30 cellular contexts compared by ENCODE assay signal in the genomic region with DNA sequence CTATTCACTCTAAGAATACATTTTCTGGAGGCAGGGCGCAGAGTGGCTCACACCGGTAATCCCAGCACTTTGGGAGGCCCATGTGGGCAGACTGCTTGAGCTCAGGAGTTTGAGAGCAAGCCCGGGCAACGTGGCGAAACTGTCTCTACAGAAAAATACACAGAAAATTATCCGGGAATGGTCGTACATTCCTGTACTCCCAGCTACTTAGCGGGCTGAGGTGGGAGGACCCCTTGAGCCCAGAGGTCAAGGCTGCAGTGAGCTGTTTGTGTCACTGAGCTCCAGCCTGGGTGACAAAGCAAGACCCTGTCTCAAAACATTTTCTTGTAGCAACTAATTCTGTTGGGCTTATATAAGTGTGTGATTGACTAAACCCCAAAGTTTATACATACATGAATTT. TPM values are rescaled to one million over a fixed set of nuclear protein-coding genes. Genes with fewer than 3 reads are reported as not detected.
"Had no signal": no experiment of that assay in that cellular context is flagged by ENCODE, and none has a peak within 500 bp of the region (broad histone marks: within the 10 kb centered on the region; RNA-seq: fewer than 3 reads in every experiment).

No MANE protein-coding gene starts in this region.

- H3K4me3 ChIP-seq: heart right ventricle, hepatocyte, lower lobe of right lung, mucosa of descending colon, sigmoid colon, spleen, suprapubic skin, thoracic aorta, tibial artery, upper lobe of right lung had no signal

- FAIRE-seq: keratinocyte, small intestine, urothelium cell line had no signal

- DNase-seq: heart right ventricle; kidney glomerular epithelial cell; left cardiac atrium; lower lobe of right lung; mammary epithelial cell; midbrain; mucosa of descending colon; naive thymus-derived CD4-positive, alpha-beta T cell; occipital lobe; retina; right cardiac atrium; sigmoid colon; small intestine; spleen; stimulated activated CD4-positive, alpha-beta T cell treated with anti-CD3 and anti-CD28 coated beads, Interleukin-4, amount 100 ng/mL, for 24 hours; stimulated activated naive CD4-positive, alpha-beta T cell; tibial artery; trophoblast cell; upper lobe of right lung had no signal

- H3K36me3 Mint-ChIP-seq: naive thymus-derived CD4-positive, alpha-beta T cell; natural killer cell treated with Interleukin-12 subunit alpha and Interleukin-12 subunit beta and Interleukin-15 and Interleukin-18, amount 100 ng/mL, for 72 hours; stimulated activated effector memory CD8-positive, alpha-beta T cell treated with anti-CD3 and anti-CD28 coated beads, Interleukin-12 subunit alpha, Interleukin-12 subunit beta, amount 100 ng/mL, for 72 hours had no signal

- H3K27ac ChIP-seq: heart right ventricle, hepatocyte, lower lobe of right lung, neutrophil, parathyroid adenoma, sigmoid colon, spleen, suprapubic skin, thoracic aorta, tibial artery, upper lobe of right lung had no signal

- H3K9me3 Mint-ChIP-seq: naive thymus-derived CD4-positive, alpha-beta T cell; natural killer cell treated with Interleukin-12 subunit alpha and Interleukin-12 subunit beta and Interleukin-15 and Interleukin-18, amount 100 ng/mL, for 72 hours; neural crest cell; stimulated activated effector memory CD8-positive, alpha-beta T cell treated with anti-CD3 and anti-CD28 coated beads, Interleukin-12 subunit alpha, Interleukin-12 subunit beta, amount 100 ng/mL, for 72 hours; stimulated activated naive CD8-positive, alpha-beta T cell treated with anti-CD3 and anti-CD28 coated beads, Interleukin-15, Interleukin-2, amounts not matched to agents 100 ng/mL and 50 ng/mL, for 24 hours had no signal

- ATAC-seq: heart right ventricle; left cardiac atrium; lower lobe of right lung; mucosa of descending colon; naive thymus-derived CD4-positive, alpha-beta T cell; natural killer cell treated with Interleukin-12 subunit alpha and Interleukin-12 subunit beta and Interleukin-15 and Interleukin-18, amount 100 ng/mL, for 72 hours; right cardiac atrium; stimulated activated effector memory CD8-positive, alpha-beta T cell treated with anti-CD3 and anti-CD28 coated beads, Interleukin-12 subunit alpha, Interleukin-12 subunit beta, amount 100 ng/mL, for 72 hours; upper lobe of right lung had no signal

- H3K79me2 ChIP-seq: parathyroid adenoma had no signal

- H3K9ac ChIP-seq: parathyroid adenoma had no signal

- H3K9me3 ChIP-seq: heart right ventricle, lower lobe of right lung, mucosa of descending colon, neutrophil, sigmoid colon, spleen, suprapubic skin, thoracic aorta, tibial artery, upper lobe of right lung had no signal

- H3K27me3 Mint-ChIP-seq: stimulated activated naive CD8-positive, alpha-beta T cell treated with anti-CD3 and anti-CD28 coated beads, Interleukin-15, Interleukin-2, amounts not matched to agents 100 ng/mL and 50 ng/mL, for 24 hours had no signal

- H3K27me3 ChIP-seq: heart right ventricle, hepatocyte, neutrophil, sigmoid colon, spleen, suprapubic skin, tibial artery, upper lobe of right lung had no signal

- H3K4me2 ChIP-seq: hepatocyte had no signal

- H2AFZ ChIP-seq: hepatocyte, parathyroid adenoma had no signal

- H3K36me3 ChIP-seq: neutrophil, spleen, thoracic aorta had no signal

- H3K4me1 ChIP-seq: heart right ventricle, lower lobe of right lung, parathyroid adenoma, sigmoid colon, spleen, suprapubic skin, tibial artery, upper lobe of right lung had no signal

- H3K27ac Mint-ChIP-seq: naive thymus-derived CD4-positive, alpha-beta T cell; natural killer cell treated with Interleukin-12 subunit alpha and Interleukin-12 subunit beta and Interleukin-15 and Interleukin-18, amount 100 ng/mL, for 72 hours; stimulated activated effector memory CD8-positive, alpha-beta T cell treated with anti-CD3 and anti-CD28 coated beads, Interleukin-12 subunit alpha, Interleukin-12 subunit beta, amount 100 ng/mL, for 72 hours; stimulated activated naive CD8-positive, alpha-beta T cell treated with anti-CD3 and anti-CD28 coated beads, Interleukin-15, Interleukin-2, amounts not matched to agents 100 ng/mL and 50 ng/mL, for 24 hours had no signal

- H3K4me3 Mint-ChIP-seq: naive thymus-derived CD4-positive, alpha-beta T cell; natural killer cell treated with Interleukin-12 subunit alpha and Interleukin-12 subunit beta and Interleukin-15 and Interleukin-18, amount 100 ng/mL, for 72 hours; neural crest cell; stimulated activated effector memory CD8-positive, alpha-beta T cell treated with anti-CD3 and anti-CD28 coated beads, Interleukin-12 subunit alpha, Interleukin-12 subunit beta, amount 100 ng/mL, for 72 hours; stimulated activated naive CD8-positive, alpha-beta T cell treated with anti-CD3 and anti-CD28 coated beads, Interleukin-15, Interleukin-2, amounts not matched to agents 100 ng/mL and 50 ng/mL, for 24 hours had no signal

- H3K4me1 Mint-ChIP-seq: naive thymus-derived CD4-positive, alpha-beta T cell; neural crest cell; stimulated activated effector memory CD8-positive, alpha-beta T cell treated with anti-CD3 and anti-CD28 coated beads, Interleukin-12 subunit alpha, Interleukin-12 subunit beta, amount 100 ng/mL, for 72 hours had no signal

RNA-seq across cellular contexts. Expression of gene GPR161, which starts 30.5 kb away (rescaled TPM):
- polyA plus RNA-seq: naive thymus-derived CD4-positive, alpha-beta T cell had no signal
